Comparison of ENCODE assay signal across 24 cellular contexts in genomic region chr16:80189481-80190163, GRCh38.
DNase-seq lines count a peak whose midpoint lies in the region; TF ChIP-seq lines count a peak whose summit lies in the region.
"Had no signal": no experiment of that assay in that cellular context is flagged by ENCODE, and none has a peak within 500 bp of the region (broad histone marks: within the 10 kb centered on the region; RNA-seq: fewer than 3 reads in every experiment).

No MANE protein-coding gene starts in this region.

- peak overlapping the region; percentile 32; the same call in 1 of the 2 replicates for H3K27ac ChIP-seq in SJSA1
- H3K27ac ChIP-seq: RWPE1 had no signal

- H3K4me3 Mint-ChIP-seq in glutamatergic neuron (ENCODE audit: unreplicated experiment) (peak overlapping the region; percentile 13), Calu3 (ENCODE audit: low read depth, unreplicated experiment) (no peak overlapping the region), endothelial cell (ENCODE audit: unreplicated experiment) (no peak overlapping the region)
- H3K4me3 Mint-ChIP-seq: CD8-positive, alpha-beta T cell had no signal

- CTCF ChIA-PET in Calu3 (lab: Charles Lee): interaction anchor here (0.5 kb wide), 2 partner anchors 62 to 896 kb away, joined by 3 to 5 read pairs; no protein-coding TSS in a partner anchor

- H3K27ac Mint-ChIP-seq in glutamatergic neuron (ENCODE audit: unreplicated experiment): peak overlapping the region; percentile 44
- no peak overlapping the region for H3K27ac Mint-ChIP-seq in Calu3 (ENCODE audit: unreplicated experiment)
- no peak overlapping the region for H3K27ac Mint-ChIP-seq in endothelial cell (ENCODE audit: unreplicated experiment)
- H3K27ac Mint-ChIP-seq: CD8-positive, alpha-beta T cell had no signal

- H3K36me3 ChIP-seq in SJSA1: no peaks in the 10 kb centered on the region
- H3K36me3 ChIP-seq: HAP-1, MG63 had no signal

- H3K9me3 Mint-ChIP-seq in glutamatergic neuron (ENCODE audit: unreplicated experiment) (peaks cover 5% of the 10 kb centered on the region), Calu3 (ENCODE audit: low read depth, unreplicated experiment) (peaks cover 13% of the 10 kb centered on the region), endothelial cell (ENCODE audit: unreplicated experiment) (no peaks in the 10 kb centered on the region)
- H3K9me3 Mint-ChIP-seq: CD8-positive, alpha-beta T cell had no signal

- H3K27me3 ChIP-seq in SJSA1 (replicated peaks): no peaks in the 10 kb centered on the region
- H3K27me3 ChIP-seq: MG63 had no signal

- peaks cover 9% of the 10 kb centered on the region for H3K4me1 Mint-ChIP-seq in glutamatergic neuron (ENCODE audit: low read depth, unreplicated experiment)
- no peaks in the 10 kb centered on the region for H3K4me1 Mint-ChIP-seq in Calu3 (ENCODE audit: low read depth, unreplicated experiment)
- H3K4me1 Mint-ChIP-seq in endothelial cell (ENCODE audit: unreplicated experiment): peaks cover 4% of the 10 kb centered on the region

- no TSS peak for BruUV-seq in Calu3 (replicated peaks; lab: Mats Ljungman, UMichigan)

- H3K9me3 ChIP-seq in SJSA1 (replicated peaks): 0 out of 2 replicates have a peak, but pooled peaks cover 3% of the 10 kb centered on the region
- H3K9me3 ChIP-seq: Caco-2, HAP-1, MG63, SK-N-SH had no signal

- intact Hi-C loops in Calu3 (cut with micrococcal nuclease; ENCODE audit: unreplicated experiment): no loop called here

- H3K36me3 Mint-ChIP-seq in glutamatergic neuron (ENCODE audit: unreplicated experiment) (no peaks in the 10 kb centered on the region), Calu3 (ENCODE audit: insufficient read depth, unreplicated experiment) (no peaks in the 10 kb centered on the region), endothelial cell (ENCODE audit: low read depth, unreplicated experiment) (no peaks in the 10 kb centered on the region)
- H3K36me3 Mint-ChIP-seq: CD8-positive, alpha-beta T cell had no signal

- TF ChIP-seq CTCF in glutamatergic neuron (IDR thresholded peaks at IDR 0.05; ENCODE audit: partially characterized antibody, unreplicated experiment) (no peak), Calu3 (IDR thresholded peaks at IDR 0.05; ENCODE audit: unreplicated experiment) (no peak), endothelial cell (IDR thresholded peaks at IDR 0.05; ENCODE audit: unreplicated experiment) (no peak)

- DNase-seq in EH (ENCODE audit: low read depth) (peak; percentile 59), SJSA1 (ENCODE audit: low read depth in 1 of 2, low spot score in 2 of 2) (peak in 1 of 2 experiments; percentile 74), glutamatergic neuron (no peak), HK-2 (ENCODE audit: unreplicated experiment) (no peak), Calu3 (no peak), endothelial cell (ENCODE audit: low spot score) (no peak), NOMO-1 treated with dmso at 0.1 percent for 144 hours (lab: John Stamatoyannopoulos, UW; ENCODE audit: unreplicated experiment) (no peak)
- DNase-seq: AML-193; C1 segment of cervical spinal cord; Caco-2; CD8-positive, alpha-beta T cell; DMS 273 treated with DMSO at 0.1 percent for 48 hours; DMS79; GF-D8; GOT3; Karpas-422; MG63; NCI-H2029; NCI-H526 treated with DMSO at 0.1 percent for 48 hours; SHP77; SK-N-SH; SW 1271 had no signal

- peaks cover 23% of the 10 kb centered on the region for H3K4me1 ChIP-seq in SJSA1 (replicated peaks)
- H3K4me1 ChIP-seq: Caco-2, HAP-1 had no signal

- H3K27me3 Mint-ChIP-seq in glutamatergic neuron (ENCODE audit: unreplicated experiment): no peaks in the 10 kb centered on the region
- no peaks in the 10 kb centered on the region for H3K27me3 Mint-ChIP-seq in Calu3 (ENCODE audit: unreplicated experiment)
- no peaks in the 10 kb centered on the region for H3K27me3 Mint-ChIP-seq in endothelial cell (ENCODE audit: unreplicated experiment)

- H3K4me3 ChIP-seq in SJSA1: no peak overlapping the region
- H3K4me3 ChIP-seq: HAP-1, MG63 had no signal
